In the genomic region with DNA sequence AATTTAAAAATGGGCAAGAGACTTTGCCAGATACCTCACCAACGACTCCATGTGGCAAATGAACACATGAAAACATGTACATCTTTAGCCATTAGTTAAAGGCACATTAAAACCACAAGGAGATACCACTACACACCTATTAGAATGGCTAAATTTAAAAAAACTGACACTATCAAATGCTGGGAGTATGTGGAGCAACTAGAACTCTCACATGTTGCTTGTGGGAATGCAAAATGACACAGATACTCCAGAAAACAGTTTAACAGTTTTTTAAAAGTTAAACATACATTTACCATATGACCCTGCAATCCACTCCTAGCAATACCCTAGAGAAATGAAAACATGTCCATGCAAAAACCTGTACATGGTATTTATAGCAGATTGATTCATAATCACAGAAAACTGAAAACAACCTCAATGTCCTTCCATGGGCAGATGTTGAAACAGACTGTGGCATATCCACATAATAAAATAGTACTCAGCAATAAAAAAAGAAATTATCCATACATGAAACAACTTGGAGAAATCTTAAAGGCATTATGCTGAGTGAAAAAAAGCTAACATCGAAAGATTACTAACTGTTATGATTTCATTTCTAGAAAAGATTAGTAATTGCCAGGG, we compare ENCODE assay signal across 13 cellular contexts. TPM values are rescaled to one million over a fixed set of nuclear protein-coding genes. Genes with fewer than 3 reads are reported as not detected.
A peak's percentile ranks its signal among the peaks of the same experiment; 100 is the strongest.
DNase-seq lines count a peak whose midpoint lies in the region; ATAC-seq, FAIRE-seq and TF ChIP-seq lines count a peak whose summit lies in the region.
"Had no signal": no experiment of that assay in that cellular context is flagged by ENCODE, and none has a peak within 500 bp of the region (broad histone marks: within the 10 kb centered on the region; RNA-seq: fewer than 3 reads in every experiment).

No MANE protein-coding gene starts in this region.

- no peak for TF ChIP-seq POLR2A in IMR-90 (IDR thresholded peaks at IDR 0.05; ENCODE audit: low read depth, low read length)
- no peak for TF ChIP-seq POLR2A in GM12878 (IDR thresholded peaks at IDR 0.05; ENCODE audit: low read depth, low read length)

- peaks cover under 1% of the 10 kb centered on the region for H3K36me3 Mint-ChIP-seq in CD4-positive, CD25-positive, alpha-beta regulatory T cell
- H3K36me3 Mint-ChIP-seq in naive thymus-derived CD8-positive, alpha-beta T cell = peaks cover 0 to 10% (median 5%) of the 10 kb centered on the region in 3 donors

- FAIRE-seq in GM12878 (lab: Jason Lieb, UNC) = no peak

- H3K9me3 ChIP-seq in CD4-positive, CD25-positive, alpha-beta regulatory T cell (ENCODE audit: control insufficient read depth in 2 of 2, low read length in 2 of 2) = peaks cover 3 to 8% of the 10 kb centered on the region in 2 experiments
- H3K9me3 ChIP-seq in IMR-90 (ENCODE audit: control insufficient read depth, insufficient read depth, low read length) (0 out of 2 replicates have a peak, but pooled peaks cover 1% of the 10 kb centered on the region), GM12878 (replicated peaks; ENCODE audit: control insufficient read depth, insufficient read depth, low read length) (peaks cover 3% of the 10 kb centered on the region; the same call in 1 of the 3 replicates)
- H3K9me3 ChIP-seq: Peyer's patch, psoas muscle had no signal

- no peak for TF ChIP-seq RAD21 in IMR-90 (IDR thresholded peaks at IDR 0.05; ENCODE audit: low read length)
- no peak for TF ChIP-seq RAD21 in GM12878 (IDR thresholded peaks at IDR 0.05; ENCODE audit: insufficient read depth, low read depth, low read length)

- H2AFZ ChIP-seq in IMR-90 (replicated peaks; ENCODE audit: low read length, poor library complexity) (no peak overlapping the region), GM12878 (ENCODE audit: control insufficient read depth, low read depth, low read length) (no peak overlapping the region)

- no peak overlapping the region for H3K4me3 ChIP-seq in CD4-positive, CD25-positive, alpha-beta regulatory T cell (ENCODE audit: low read depth, low read length)
- peak overlapping the region; percentile 36 for H3K4me3 ChIP-seq in IMR-90 (ENCODE audit: insufficient read depth, low read depth, low read length)
- peak overlapping the region; percentile 37; the same call in 1 of the 2 replicates for H3K4me3 ChIP-seq in GM12878

- peaks cover 33% of the 10 kb centered on the region for H3K27me3 ChIP-seq in CD4-positive, CD25-positive, alpha-beta regulatory T cell (ENCODE audit: control insufficient read depth, insufficient read depth, low read length)
- H3K27me3 ChIP-seq in IMR-90 (ENCODE audit: control insufficient read depth, insufficient read depth, low read length) (no peaks in the 10 kb centered on the region), GM12878 (replicated peaks in 1 of 2; ENCODE audit: control insufficient read depth in 2 of 2, insufficient read depth in 2 of 2, low read length in 1 of 2) (no peaks in the 10 kb centered on the region)
- H3K27me3 ChIP-seq: Peyer's patch had no signal

- H3K4me1 Mint-ChIP-seq in CD4-positive, CD25-positive, alpha-beta regulatory T cell = peaks cover 5 to 19% (median 9%) of the 10 kb centered on the region in 4 donors
- H3K4me1 Mint-ChIP-seq in naive thymus-derived CD8-positive, alpha-beta T cell = peaks cover 5 to 8% (median 7%) of the 10 kb centered on the region in 4 donors

- peaks cover 16% of the 10 kb centered on the region for H3K4me1 ChIP-seq in CD4-positive, CD25-positive, alpha-beta regulatory T cell (ENCODE audit: control insufficient read depth, insufficient read depth, low read length, poor library complexity, severe bottlenecking)
- H3K4me1 ChIP-seq in IMR-90 (ENCODE audit: control insufficient read depth, insufficient read depth, low read length) (peaks cover 5% of the 10 kb centered on the region), GM12878 (ENCODE audit: control insufficient read depth, insufficient read depth, low read length) (no peaks in the 10 kb centered on the region)

- no peak overlapping the region for H3K18ac ChIP-seq in IMR-90 (ENCODE audit: low read depth, low read length)

- H3K23ac ChIP-seq in IMR-90 (ENCODE audit: low read depth, low read length) = peak overlapping the region; percentile 48; the same call in 1 of the 2 replicates

- intact Hi-C loops in IMR-90 (cut with micrococcal nuclease) (no loop called here), GM12878 (cut with micrococcal nuclease; ENCODE audit: unreplicated experiment) (loop anchor here (2.0 kb wide), 1 partner anchor 97 kb away; the partner anchor contains the start of gene PRIM2)

- H2AK5ac ChIP-seq in IMR-90 (ENCODE audit: low read depth, low read length) = no peak overlapping the region

- DNase-seq in CD4-positive, CD25-positive, alpha-beta regulatory T cell = no peak
- no peak for DNase-seq in IMR-90
- no peak for DNase-seq in GM12878 (ENCODE audit: low read depth, low spot score)
- DNase-seq in naive thymus-derived CD8-positive, alpha-beta T cell = no peak
- DNase-seq in T-helper 9 cell = no peak
- no peak for DNase-seq in dermis blood vessel endothelial cell
- no peak for DNase-seq in GDM1 (lab: John Stamatoyannopoulos, UW)
- DNase-seq: left cardiac atrium, NCI-H2029 treated with DMSO at 0.1 percent for 48 hours, Peyer's patch, psoas muscle had no signal

- H4K20me1 ChIP-seq in IMR-90 (ENCODE audit: insufficient read depth, low read length) = peaks cover 12% of the 10 kb centered on the region
- no peaks in the 10 kb centered on the region for H4K20me1 ChIP-seq in GM12878 (ENCODE audit: control insufficient read depth, insufficient read depth)

- H3K4me3 Mint-ChIP-seq in CD4-positive, CD25-positive, alpha-beta regulatory T cell = peak overlapping the region in 3 of 4 donors; percentile 51 to 97 (median 68)
- peak overlapping the region in 7 of 10 donors; percentile 30 to 71 (median 34) for H3K4me3 Mint-ChIP-seq in naive thymus-derived CD8-positive, alpha-beta T cell

- in situ Hi-C loops in IMR-90 (cut with MboI; ENCODE audit: low sequenced_read_pairs) = no loop called here
- in situ Hi-C loops in GM12878 (cut with MboI) = no loop called here

- POLR2A ChIA-PET in IMR-90 (lab: Charles Lee; ENCODE audit: unreplicated experiment) (no interaction called here), GM12878 (lab: Charles Lee) (interaction anchor here (1.1 kb wide), 1 partner anchor 48 kb away, joined by 3 read pairs; the partner anchor contains the start of gene BAG2)
- POLR2A ChIA-PET in naive thymus-derived CD8-positive, alpha-beta T cell (lab: Charles Lee) = no interaction called here

- H3K27me3 Mint-ChIP-seq in CD4-positive, CD25-positive, alpha-beta regulatory T cell = peaks cover 66% of the 10 kb centered on the region
- H3K27me3 Mint-ChIP-seq in naive thymus-derived CD8-positive, alpha-beta T cell = peaks cover 4 to 21% (median 10%) of the 10 kb centered on the region in 5 donors

- SMC1A ChIA-PET in GM12878 (lab: Charles Lee; ENCODE audit: uncharacterized antibody, unreplicated experiment) = no interaction called here

- no peaks in the 10 kb centered on the region for H3K9me1 ChIP-seq in IMR-90 (ENCODE audit: insufficient read depth, low read length)

- dilution Hi-C loops in IMR-90 (cut with HindIII; ENCODE audit: low sequenced_read_pairs, unreplicated experiment) = no loop called here

- TF ChIP-seq CTCF in IMR-90 (conservative IDR thresholded peaks at IDR 0.05; ENCODE audit: low read depth, low read length) (no peak), GM12878 (IDR thresholded peaks at IDR 0.05 in 2 of 3, conservative IDR thresholded peaks at IDR 0.05 in 1 of 3; ENCODE audit: control insufficient read depth in 2 of 3, extremely low read depth in 1 of 3, insufficient read depth in 1 of 3, low read depth in 3 of 3, low read length in 3 of 3) (no peak)

- H3K27ac ChIP-seq in CD4-positive, CD25-positive, alpha-beta regulatory T cell (ENCODE audit: insufficient read depth, low read length, poor library complexity, severe bottlenecking) = no peak overlapping the region
- H3K27ac ChIP-seq in IMR-90 (ENCODE audit: insufficient read depth, low read length) = no peak overlapping the region
- no peak overlapping the region for H3K27ac ChIP-seq in GM12878 (ENCODE audit: control insufficient read depth, insufficient read depth)
- H3K27ac ChIP-seq: psoas muscle had no signal

- H3K79me2 ChIP-seq in GM12878 (ENCODE audit: control insufficient read depth, insufficient read depth, low read length) = peaks cover 7% of the 10 kb centered on the region

- no peak for TF ChIP-seq EP300 in GM12878 (IDR thresholded peaks at IDR 0.05; ENCODE audit: borderline replicate concordance in 1 of 2, control insufficient read depth in 1 of 2, low read depth in 2 of 2, low read length in 2 of 2)

- H3K4me2 ChIP-seq in IMR-90 (ENCODE audit: low read depth, low read length) (peak overlapping the region; percentile 91), GM12878 (ENCODE audit: control insufficient read depth, insufficient read depth) (no peak overlapping the region)

- CTCF ChIA-PET in IMR-90 (lab: Yijun Ruan, JAX) = no interaction called here
- CTCF ChIA-PET in GM12878 (lab: Yijun Ruan, JAX) = interaction anchor here (1.1 kb wide), 1 partner anchor 13 kb away, joined by 4 read pairs; no protein-coding TSS in a partner anchor

- no peak overlapping the region for H4K5ac ChIP-seq in IMR-90 (ENCODE audit: low read depth, low read length)

- ATAC-seq in CD4-positive, CD25-positive, alpha-beta regulatory T cell (ENCODE audit: low read depth in 2 of 2) = no peak
- ATAC-seq in IMR-90 (ENCODE audit: low read depth) = no peak
- no peak for ATAC-seq in GM12878
- no peak for ATAC-seq in naive thymus-derived CD8-positive, alpha-beta T cell
- ATAC-seq in HG02610 (IDR thresholded peaks at IDR 0.05; ENCODE audit: unreplicated experiment) = no peak
- ATAC-seq: esophagus mucosa, left cardiac atrium, psoas muscle had no signal

- BruUV-seq in IMR-90 (replicated peaks; lab: Mats Ljungman, UMichigan) = TSS peak; percentile 20
- no TSS peak for BruUV-seq in GM12878 (replicated peaks; lab: Mats Ljungman, UMichigan)

- H3K14ac ChIP-seq in IMR-90 (replicated peaks; ENCODE audit: low read depth, low read length) = 0 out of 2 replicates have a peak overlapping the region, but pooled peaks have one; percentile 13

- H2AK9ac ChIP-seq in IMR-90 (replicated peaks; ENCODE audit: low read depth, low read length, poor library complexity) = no peak overlapping the region

- H3K9me3 Mint-ChIP-seq in CD4-positive, CD25-positive, alpha-beta regulatory T cell = peaks cover 0 to 8% (median 1%) of the 10 kb centered on the region in 7 donors
- peaks cover 0 to 7% (median 1%) of the 10 kb centered on the region in 9 donors for H3K9me3 Mint-ChIP-seq in naive thymus-derived CD8-positive, alpha-beta T cell

- no peak overlapping the region for H4K8ac ChIP-seq in IMR-90 (ENCODE audit: low read depth in 2 of 2, low read length in 2 of 2)

- H3K9ac ChIP-seq in IMR-90 (ENCODE audit: low read depth, low read length) = no peak overlapping the region
- H3K9ac ChIP-seq in GM12878 (ENCODE audit: control insufficient read depth, insufficient read depth, low read length) = no peak overlapping the region

- H4K91ac ChIP-seq in IMR-90 (ENCODE audit: insufficient read depth, low read depth, low read length) = no peak overlapping the region

- no peak overlapping the region for H2BK15ac ChIP-seq in IMR-90 (ENCODE audit: low read depth, low read length)

- no peak overlapping the region for H2BK5ac ChIP-seq in IMR-90 (ENCODE audit: low read depth, low read length, poor library complexity, severe bottlenecking)

- H3K56ac ChIP-seq in IMR-90 (ENCODE audit: extremely low read depth, insufficient read depth, low read length) = no peak overlapping the region

- no peak overlapping the region for H3K27ac Mint-ChIP-seq in CD4-positive, CD25-positive, alpha-beta regulatory T cell
- no peak overlapping the region for H3K27ac Mint-ChIP-seq in naive thymus-derived CD8-positive, alpha-beta T cell

- H3K79me1 ChIP-seq in IMR-90 (ENCODE audit: low read depth in 1 of 2, low read length in 2 of 2) = peaks cover 0 to 46% of the 10 kb centered on the region in 2 experiments; a peak in 2 of 4 replicates

- H3K4ac ChIP-seq in IMR-90 (ENCODE audit: low read depth, low read length) = no peak overlapping the region

- H2BK20ac ChIP-seq in IMR-90 (ENCODE audit: low read depth, low read length) = no peak overlapping the region

- no peaks in the 10 kb centered on the region for H3K36me3 ChIP-seq in CD4-positive, CD25-positive, alpha-beta regulatory T cell (ENCODE audit: control insufficient read depth, insufficient read depth, low read length)
- H3K36me3 ChIP-seq in IMR-90 (ENCODE audit: control insufficient read depth, insufficient read depth, low read length) (no peaks in the 10 kb centered on the region; the same call in 1 of the 2 replicates), GM12878 (ENCODE audit: control insufficient read depth in 2 of 2, insufficient read depth in 2 of 2, low read length in 1 of 2) (no peaks in the 10 kb centered on the region)
- H3K36me3 ChIP-seq: Peyer's patch had no signal

- no CpG with 5 or more reads among the region's 2 CpGs for WGBS in IMR-90 (ENCODE audit: extremely low coverage in 2 of 2, insufficient read length in 1 of 2), 2 experiments
- WGBS in GM12878 (ENCODE audit: insufficient coverage, insufficient replicate concordance, low lambda C conversion rate, missing lambda C conversion rate) = 67% methylated on average over 2 of the region's 2 CpGs

- RAD21 ChIA-PET in GM12878 (lab: Charles Lee; ENCODE audit: unreplicated experiment) = interaction anchor here (1.0 kb wide), 1 partner anchor 16 kb away, joined by 6 read pairs; no protein-coding TSS in a partner anchor

- H2BK120ac ChIP-seq in IMR-90 (ENCODE audit: low read depth, low read length) = no peak overlapping the region

RNA-seq across cellular contexts. Expression of gene RAB23, which starts 1.9 kb away (rescaled TPM):
- total RNA-seq in CD4-positive, CD25-positive, alpha-beta regulatory T cell = 0.07 TPM
- polyA plus RNA-seq in CD4-positive, CD25-positive, alpha-beta regulatory T cell = under 1 TPM in 3 of 4 donors, not detected in 1; 0.08 to 0.56 (median 0.49) TPM
- total RNA-seq in IMR-90 (2012; rRNA removed) (13.3 and 28.9 TPM in 2 replicates), GM12878 (2014; rRNA removed) (4.0 and 4.5 TPM in 2 replicates), GM12878 (2014; rRNA removed; fragmentation: Illumina TruSeq; extraction: Trizol) (4.7 and 4.9 TPM in 2 replicates), GM12878 (2021) (3.2 and 3.6 TPM in 2 replicates), dermis blood vessel endothelial cell (8.1 and 9.0 TPM in 2 replicates)
- polyA plus RNA-seq in IMR-90 (2012; rRNA removed) (7.8 and 10.8 TPM in 2 replicates), GM12878 (2011; rRNA removed) (6.0 and 10.0 TPM in 2 replicates), GM12878 (2014; fragmentation: Illumina TruSeq; extraction: Trizol) (4.9 and 8.0 TPM in 2 replicates), GM12878 (2014; fragmentation: Nextera tagmentation; extraction: Ambion mirVana) (1 to 10 TPM in 1 of 2 experiments, under 1 TPM in 1; 0.80 to 1.3 TPM), GM12878 (2014; rRNA removed) (2.3 and 3.0 TPM in 2 replicates), GM12878 (2016; fragmentation: Nextera tagmentation; extraction: Ambion mirVana) (1 to 10 TPM; 2.8 to 3.0 TPM)
- polyA plus RNA-seq in IMR-90 (2012; cell fraction: cytosol; rRNA removed) = 1.8 and 2.0 TPM in 2 replicates
- polyA plus RNA-seq in IMR-90 (2012; cell fraction: nucleus; rRNA removed; ENCODE audit: low replicate concordance) = 0.72 and 6.9 TPM in 2 replicates
- 4.0 and 4.5 TPM in 2 replicates for total RNA-seq in GM12878 (2013; cell fraction: nucleolus; rRNA removed)
- 0.38 TPM for polyA plus RNA-seq in GM12878 (2011; ENCODE audit: low read depth)
- polyA plus RNA-seq in GM12878 (2011; cell fraction: cytosol; rRNA removed) = 1.4 and 2.0 TPM in 2 replicates
- polyA plus RNA-seq in GM12878 (2011; cell fraction: nucleus; rRNA removed) = 2.3 and 2.7 TPM in 2 replicates
- 0.66 and 1.7 TPM in 2 replicates for polyA plus RNA-seq in GM12878 (2012)
- 2.4 and 3.7 TPM in 2 replicates for polyA minus RNA-seq in GM12878 (2011; rRNA and poly(A)+ RNA removed)
- 1.9 and 3.0 TPM in 2 replicates for polyA minus RNA-seq in GM12878 (2011; cell fraction: cytosol; rRNA and poly(A)+ RNA removed)
- 1.8 and 3.4 TPM in 2 replicates for polyA minus RNA-seq in GM12878 (2011; cell fraction: nucleus; rRNA and poly(A)+ RNA removed)
- total RNA-seq in naive thymus-derived CD8-positive, alpha-beta T cell = 1 to 10 TPM in 1 of 2 experiments, under 1 TPM in 1; 0.73 to 1.3 TPM
- under 1 TPM; 0.53 to 0.97 (median 0.56) TPM for polyA plus RNA-seq in naive thymus-derived CD8-positive, alpha-beta T cell

RNA-seq across cellular contexts. Expression of gene BAG2, which starts 48.1 kb away (rescaled TPM):
- 2.9 TPM for total RNA-seq in CD4-positive, CD25-positive, alpha-beta regulatory T cell
- polyA plus RNA-seq in CD4-positive, CD25-positive, alpha-beta regulatory T cell = 1 to 10 TPM; 2.1 to 3.7 (median 3.0) TPM
- 10.0 and 19.2 TPM in 2 replicates for total RNA-seq in IMR-90 (2012; rRNA removed)
- 6.7 and 8.1 TPM in 2 replicates for polyA plus RNA-seq in IMR-90 (2012; rRNA removed)
- polyA plus RNA-seq in IMR-90 (2012; cell fraction: cytosol; rRNA removed) = 2.7 and 3.0 TPM in 2 replicates
- 1.2 and 4.9 TPM in 2 replicates for polyA plus RNA-seq in IMR-90 (2012; cell fraction: nucleus; rRNA removed; ENCODE audit: low replicate concordance)
- total RNA-seq in GM12878 (2013; cell fraction: nucleolus; rRNA removed) = 17.6 and 19.4 TPM in 2 replicates
- 7.9 and 9.4 TPM in 2 replicates for total RNA-seq in GM12878 (2014; rRNA removed)
- 10.9 and 11.8 TPM in 2 replicates for total RNA-seq in GM12878 (2014; rRNA removed; fragmentation: Illumina TruSeq; extraction: Trizol)
- total RNA-seq in GM12878 (2021) = 8.8 and 9.2 TPM in 2 replicates
- 1.7 TPM for polyA plus RNA-seq in GM12878 (2011; ENCODE audit: low read depth)
- 8.3 and 11.5 TPM in 2 replicates for polyA plus RNA-seq in GM12878 (2011; rRNA removed)
- polyA plus RNA-seq in GM12878 (2011; cell fraction: cytosol; rRNA removed) = 2.5 and 2.7 TPM in 2 replicates
- 2.4 and 3.0 TPM in 2 replicates for polyA plus RNA-seq in GM12878 (2011; cell fraction: nucleus; rRNA removed)
- 4.5 TPM in 2 replicates for polyA plus RNA-seq in GM12878 (2012)
- polyA plus RNA-seq in GM12878 (2014; fragmentation: Illumina TruSeq; extraction: Trizol) = 8.8 and 10.1 TPM in 2 replicates
- 10 to 100 TPM in 1 of 2 experiments, 1 to 10 TPM in 1; 8.9 to 10.8 TPM for polyA plus RNA-seq in GM12878 (2014; fragmentation: Nextera tagmentation; extraction: Ambion mirVana)
- 7.1 and 7.7 TPM in 2 replicates for polyA plus RNA-seq in GM12878 (2014; rRNA removed)
- 10 to 100 TPM; 16.1 to 17.6 TPM for polyA plus RNA-seq in GM12878 (2016; fragmentation: Nextera tagmentation; extraction: Ambion mirVana)
- 3.3 and 4.5 TPM in 2 replicates for polyA minus RNA-seq in GM12878 (2011; rRNA and poly(A)+ RNA removed)
- 2.1 and 2.3 TPM in 2 replicates for polyA minus RNA-seq in GM12878 (2011; cell fraction: cytosol; rRNA and poly(A)+ RNA removed)
- 4.8 and 9.9 TPM in 2 replicates for polyA minus RNA-seq in GM12878 (2011; cell fraction: nucleus; rRNA and poly(A)+ RNA removed)
- 1 to 10 TPM; 5.1 to 5.2 TPM for total RNA-seq in naive thymus-derived CD8-positive, alpha-beta T cell
- polyA plus RNA-seq in naive thymus-derived CD8-positive, alpha-beta T cell = 1 to 10 TPM; 2.0 to 3.4 (median 2.2) TPM
- total RNA-seq in dermis blood vessel endothelial cell = 1.5 and 2.0 TPM in 2 replicates
